1 cellular context compared by ENCODE assay signal in the genomic region with DNA sequence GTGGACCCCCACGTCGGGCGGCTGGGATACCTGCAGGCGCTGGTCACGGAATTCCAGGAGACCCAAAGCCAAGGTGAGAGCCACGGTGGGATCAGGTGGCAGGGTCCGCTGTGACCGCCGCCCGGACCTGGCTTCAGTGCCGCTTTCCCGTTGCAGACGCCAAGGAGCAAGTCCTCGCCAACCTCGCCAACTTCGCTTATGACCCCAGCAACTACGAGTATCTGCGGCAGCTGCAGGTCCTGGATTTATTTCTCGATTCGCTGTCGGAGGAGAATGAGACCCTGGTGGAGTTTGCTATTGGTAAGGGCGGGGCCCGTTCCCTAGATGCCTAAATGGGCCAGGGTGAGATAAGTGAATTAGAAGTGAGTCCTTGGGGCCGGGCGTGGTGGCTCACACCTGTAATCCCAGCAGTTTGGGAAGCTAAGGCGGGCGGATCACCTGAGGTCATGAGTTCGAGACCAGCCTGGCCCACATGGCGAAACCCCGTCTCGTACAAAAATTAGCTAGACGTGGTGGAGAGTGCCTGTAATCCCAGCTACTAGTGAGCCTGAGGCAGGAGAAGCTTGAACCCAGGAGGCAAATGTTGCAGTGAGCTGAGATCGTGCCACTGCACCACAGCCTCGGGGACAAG.
TF ChIP-seq lines count a peak whose summit lies in the region.

No MANE protein-coding gene starts in this region.

TF ChIP-seq in endothelial cell of umbilical vein, 7 proteins besides CTCF, POLR2A, EP300 and RAD21 (continued from another document):
- no peak for TF ChIP-seq JUN (IDR thresholded peaks at IDR 0.05; ENCODE audit: borderline replicate concordance, insufficient read depth, insufficient read length, low read depth)
